In the genomic region with DNA sequence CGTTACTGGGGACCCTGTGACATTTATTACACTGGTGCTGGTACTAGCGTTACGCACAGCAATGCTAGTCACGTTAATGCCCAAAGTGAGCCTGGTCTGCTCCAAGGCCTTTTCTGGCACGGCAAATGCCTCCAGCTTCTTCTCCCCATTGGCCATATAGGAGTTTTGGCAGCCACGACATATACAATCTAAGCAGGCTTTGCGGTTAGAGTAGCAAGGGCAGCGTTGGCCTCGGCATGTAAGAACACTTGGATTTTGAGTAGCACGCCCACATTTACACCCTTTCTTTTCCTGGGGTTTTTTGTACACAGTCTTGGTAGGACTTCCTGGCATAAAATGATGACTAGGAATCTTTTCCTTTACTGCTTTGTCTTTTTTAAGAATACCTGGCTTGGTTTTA, we compare ENCODE assay signal across 18 cellular contexts. TPM values are rescaled to one million over a fixed set of nuclear protein-coding genes. Genes with fewer than 3 reads are reported as not detected.
DNase-seq lines count a peak whose midpoint lies in the region; ATAC-seq and TF ChIP-seq lines count a peak whose summit lies in the region.
"Had no signal": no experiment of that assay in that cellular context is flagged by ENCODE, and none has a peak within 500 bp of the region (broad histone marks: within the 10 kb centered on the region; RNA-seq: fewer than 3 reads in every experiment).

No MANE protein-coding gene starts in this region.

- no peak overlapping the region for H3K27ac Mint-ChIP-seq in MCF 10A (ENCODE audit: low read depth, unreplicated experiment)
- H3K27ac Mint-ChIP-seq in T-helper 17 cell = peak overlapping the region; percentile 74
- H3K27ac Mint-ChIP-seq in stimulated activated naive B cell treated with anti-CD40 and anti-IgM and Interleukin-4, amounts not matched to agents 10 μg/mL and 1 μg/mL and 100 μg/mL, for 72 hours = peak overlapping the region; percentile 11
- no peak overlapping the region for H3K27ac Mint-ChIP-seq in GM23338
- H3K27ac Mint-ChIP-seq: activated naive CD8-positive, alpha-beta T cell treated with anti-CD3 and anti-CD28 coated beads, Interleukin-2, amount 10 ng/mL, durations not matched to agents 7 days and 5 days had no signal

- H3K4me1 ChIP-seq in breast epithelium = peaks cover 0 to 2% of the 10 kb centered on the region in 2 donors
- H3K4me1 ChIP-seq in GM23338 (ENCODE audit: insufficient read depth) = peaks cover 6% of the 10 kb centered on the region; the same call in 1 of the 2 replicates

- no peak overlapping the region for H2AFZ ChIP-seq in GM23338

- H3K9me3 ChIP-seq in breast epithelium = no peaks in the 10 kb centered on the region
- no peaks in the 10 kb centered on the region for H3K9me3 ChIP-seq in T-helper 17 cell (ENCODE audit: control insufficient read depth, low read length, poor library complexity, severe bottlenecking)
- H3K9me3 ChIP-seq: esophagus muscularis mucosa, thoracic aorta had no signal

- TSS peak; percentile 16 for BruUV-seq in MCF 10A (replicated peaks; lab: Mats Ljungman, UMichigan)

- no peak overlapping the region for H3K4me3 ChIP-seq in breast epithelium
- no peak overlapping the region for H3K4me3 ChIP-seq in fibroblast of villous mesenchyme (ENCODE audit: low read depth, low read length)
- no peak overlapping the region for H3K4me3 ChIP-seq in GM23338
- H3K4me3 ChIP-seq: esophagus muscularis mucosa, thoracic aorta had no signal

- CTCF ChIA-PET in MCF 10A (lab: Yijun Ruan, JAX) = interaction anchor here (0.6 to 1.3 kb wide), 3 partner anchors 11 to 337 kb away, joined by 3 read pairs; no protein-coding TSS in a partner anchor

- H3K79me2 ChIP-seq in GM23338 (replicated peaks; ENCODE audit: insufficient read depth) = peaks cover 81% of the 10 kb centered on the region

- no peaks in the 10 kb centered on the region for H3F3A ChIP-seq in GM23338 (replicated peaks; ENCODE audit: low read depth)

- no peak for ATAC-seq in T-helper 17 cell
- ATAC-seq in stimulated activated naive B cell treated with anti-CD40 and anti-IgM and Interleukin-4, amounts not matched to agents 10 μg/mL and 1 μg/mL and 100 μg/mL, for 72 hours (replicated peaks) = no peak
- no peak for ATAC-seq in HG02885 (IDR thresholded peaks at IDR 0.05; ENCODE audit: poor library complexity, unreplicated experiment)
- ATAC-seq in GM23338 = no peak

- POLR2A ChIA-PET in MCF 10A (lab: Yijun Ruan, JAX) = interaction anchor here (0.6 to 2.5 kb wide), 5 partner anchors 8 to 45 kb away, joined by 3 to 12 read pairs (median 4); partner anchors contain the start of gene MSL2

- no peak overlapping the region for H3K27ac ChIP-seq in breast epithelium
- no peak overlapping the region for H3K27ac ChIP-seq in GM23338 (ENCODE audit: low read depth)
- H3K27ac ChIP-seq: esophagus muscularis mucosa, thoracic aorta had no signal

- H3K4me2 ChIP-seq in GM23338 = no peak overlapping the region

- peaks cover 69% of the 10 kb centered on the region for H4K20me1 ChIP-seq in GM23338 (replicated peaks; ENCODE audit: insufficient read depth)

- no peaks in the 10 kb centered on the region for H3K36me3 ChIP-seq in breast epithelium
- peaks cover 8% of the 10 kb centered on the region; the same call in 1 of the 2 replicates for H3K36me3 ChIP-seq in GM23338 (ENCODE audit: insufficient read depth)

- H3K9me3 Mint-ChIP-seq in MCF 10A (ENCODE audit: unreplicated experiment) (no peaks in the 10 kb centered on the region), GM23338 (no peaks in the 10 kb centered on the region)
- no peaks in the 10 kb centered on the region for H3K9me3 Mint-ChIP-seq in stimulated activated naive B cell treated with anti-CD40 and anti-IgM and Interleukin-4, amounts not matched to agents 10 μg/mL and 1 μg/mL and 100 μg/mL, for 72 hours
- H3K9me3 Mint-ChIP-seq: activated naive CD8-positive, alpha-beta T cell treated with anti-CD3 and anti-CD28 coated beads, Interleukin-2, amount 10 ng/mL, durations not matched to agents 7 days and 5 days had no signal

- no peak for TF ChIP-seq CTCF in MCF 10A (IDR thresholded peaks at IDR 0.05; ENCODE audit: unreplicated experiment)
- no peak for TF ChIP-seq CTCF in breast epithelium (IDR thresholded peaks at IDR 0.05)
- TF ChIP-seq CTCF in fibroblast of villous mesenchyme (IDR thresholded peaks at IDR 0.05; ENCODE audit: insufficient read depth, low read depth, low read length) = no peak
- no peak for TF ChIP-seq CTCF in GM23338 (conservative IDR thresholded peaks at IDR 0.05; ENCODE audit: low read depth in 2 of 2)

- H3K4me3 Mint-ChIP-seq in MCF 10A (ENCODE audit: unreplicated experiment) = no peak overlapping the region
- no peak overlapping the region for H3K4me3 Mint-ChIP-seq in T-helper 17 cell
- H3K4me3 Mint-ChIP-seq in stimulated activated naive B cell treated with anti-CD40 and anti-IgM and Interleukin-4, amounts not matched to agents 10 μg/mL and 1 μg/mL and 100 μg/mL, for 72 hours = no peak overlapping the region
- no peak overlapping the region for H3K4me3 Mint-ChIP-seq in GM23338
- H3K4me3 Mint-ChIP-seq: activated naive CD8-positive, alpha-beta T cell treated with anti-CD3 and anti-CD28 coated beads, Interleukin-2, amount 10 ng/mL, durations not matched to agents 7 days and 5 days; brain had no signal

- no peaks in the 10 kb centered on the region for H3K9me2 ChIP-seq in GM23338 (ENCODE audit: insufficient read depth)

- H3K36me3 Mint-ChIP-seq in MCF 10A (ENCODE audit: insufficient read depth, unreplicated experiment) (peaks cover 28% of the 10 kb centered on the region), T-helper 17 cell (ENCODE audit: low read depth) (peaks cover 11% of the 10 kb centered on the region), GM23338 (ENCODE audit: low read depth) (peaks cover 16% of the 10 kb centered on the region; the same call in 2 of the 3 replicates)
- peaks cover 17 to 25% of the 10 kb centered on the region in 2 donors for H3K36me3 Mint-ChIP-seq in stimulated activated naive B cell treated with anti-CD40 and anti-IgM and Interleukin-4, amounts not matched to agents 10 μg/mL and 1 μg/mL and 100 μg/mL, for 72 hours

- intact Hi-C loops in MCF 10A (cut with micrococcal nuclease) = no loop called here
- intact Hi-C loops in breast epithelium (cut with DNase I; ENCODE audit: low total_unique reads) = no loop called here

- no peak for DNase-seq in MCF 10A (ENCODE audit: unreplicated experiment)
- no peak for DNase-seq in breast epithelium (ENCODE audit: low spot score in 2 of 2)
- no peak for DNase-seq in T-helper 17 cell
- peak; percentile 50 for DNase-seq in fibroblast of villous mesenchyme (ENCODE audit: low read depth)
- DNase-seq in stimulated activated naive B cell treated with anti-CD40 and anti-IgM and Interleukin-4, amounts not matched to agents 10 μg/mL and 1 μg/mL and 100 μg/mL, for 72 hours = no peak
- DNase-seq in GM23338 (ENCODE audit: low spot score) = no peak
- no peak for DNase-seq in NCI-H1417 (lab: John Stamatoyannopoulos, UW)
- DNase-seq: activated CD4-positive, alpha-beta T cell treated with anti-CD3 and anti-CD28 coated beads for 4 hours; activated CD8-positive, alpha-beta memory T cell treated with anti-CD3 and anti-CD28 coated beads, Interleukin-2, amount 50 U/mL, for 48 hours; activated naive CD8-positive, alpha-beta T cell treated with anti-CD3 and anti-CD28 coated beads, Interleukin-2, amount 10 ng/mL, durations not matched to agents 7 days and 5 days; DMS79; midbrain; NCI-H2029; NCI-H510A had no signal

- no peaks in the 10 kb centered on the region for H3K27me3 ChIP-seq in breast epithelium
- H3K27me3 ChIP-seq in GM23338 (ENCODE audit: insufficient read depth) = no peaks in the 10 kb centered on the region
- H3K27me3 ChIP-seq: esophagus muscularis mucosa had no signal

- peaks cover 46% of the 10 kb centered on the region for H3K4me1 Mint-ChIP-seq in MCF 10A (ENCODE audit: insufficient read depth, unreplicated experiment)
- peaks cover 60% of the 10 kb centered on the region for H3K4me1 Mint-ChIP-seq in T-helper 17 cell
- H3K4me1 Mint-ChIP-seq in stimulated activated naive B cell treated with anti-CD40 and anti-IgM and Interleukin-4, amounts not matched to agents 10 μg/mL and 1 μg/mL and 100 μg/mL, for 72 hours = peaks cover 32 to 75% of the 10 kb centered on the region in 2 donors
- H3K4me1 Mint-ChIP-seq in GM23338 = peaks cover 9% of the 10 kb centered on the region; the same call in 2 of the 3 replicates

- TF ChIP-seq POLR2A in breast epithelium (IDR thresholded peaks at IDR 0.05) = no peak

- no peaks in the 10 kb centered on the region for H3K27me3 Mint-ChIP-seq in MCF 10A (ENCODE audit: insufficient read depth, unreplicated experiment)
- H3K27me3 Mint-ChIP-seq in T-helper 17 cell = no peaks in the 10 kb centered on the region
- no peaks in the 10 kb centered on the region for H3K27me3 Mint-ChIP-seq in stimulated activated naive B cell treated with anti-CD40 and anti-IgM and Interleukin-4, amounts not matched to agents 10 μg/mL and 1 μg/mL and 100 μg/mL, for 72 hours
- H3K27me3 Mint-ChIP-seq in GM23338 (ENCODE audit: insufficient read depth, low read depth, poor library complexity) = peaks cover 3% of the 10 kb centered on the region
- H3K27me3 Mint-ChIP-seq: activated naive CD8-positive, alpha-beta T cell treated with anti-CD3 and anti-CD28 coated beads, Interleukin-2, amount 10 ng/mL, durations not matched to agents 7 days and 5 days; brain had no signal

TF ChIP-seq in GM23338, 12 proteins besides CTCF, POLR2A, EP300 and RAD21 (continues in another document):
- no peak for TF ChIP-seq NANOG (IDR thresholded peaks at IDR 0.05; ENCODE audit: borderline replicate concordance)

RNA-seq across cellular contexts. Expression of gene MSL2, which starts 44.9 kb away (rescaled TPM):
- total RNA-seq in MCF 10A (2022) (24.6 and 33.4 TPM in 2 replicates), breast epithelium (10 to 100 TPM; 25.8 to 46.5 (median 27.5) TPM), T-helper 17 cell (100 to 1,000 TPM in 1 of 2 donors, 10 to 100 TPM in 1; 95.6 to 135 TPM), fibroblast of villous mesenchyme (15.8 and 22.0 TPM in 2 replicates)
- total RNA-seq in GM23338 (2014; rRNA removed; shearing (Covaris generic)) = 39.1 and 50.6 TPM in 2 replicates
- polyA plus RNA-seq in GM23338 (2016; fragmentation: Nextera tagmentation; extraction: Ambion mirVana) = 6.7 and 7.5 TPM in 2 replicates

Comparison
In these comparisons a context has a peak if more than half of its experiments do, and no peak if none do; other contexts are left out.
1. H3K27ac Mint-ChIP-seq: peak in T-helper 17 cell (single experiment) and stimulated activated naive B cell treated with anti-CD40 and anti-IgM and Interleukin-4, amounts not matched to agents 10 μg/mL and 1 μg/mL and 100 μg/mL, for 72 hours (single experiment); none in MCF 10A (single experiment) and GM23338 (single experiment).